ENCODE assay signal across 18 cellular contexts in genomic region chr16:61813339-61813738, GRCh38.
"Had no signal": no experiment of that assay in that cellular context is flagged by ENCODE, and none has a peak within 500 bp of the region (broad histone marks: within the 10 kb centered on the region; RNA-seq: fewer than 3 reads in every experiment).

No MANE protein-coding gene starts in this region.

- H3K4me3 ChIP-seq: left ventricle myocardium inferior, neural progenitor cell, prostate gland, thyroid gland, upper lobe of right lung had no signal

- H3K36me3 ChIP-seq: left ventricle myocardium inferior, neural progenitor cell, prostate gland, thyroid gland, upper lobe of right lung, WERI-Rb-1 had no signal

- ATAC-seq: activated CD8-positive, alpha-beta T cell treated with anti-CD3 and anti-CD28 coated beads, Interleukin-2, amount 10 ng/mL, durations not matched to agents 7 days and 5 days; foreskin keratinocyte; naive thymus-derived CD4-positive, alpha-beta T cell; upper lobe of right lung had no signal

- H3K27me3 ChIP-seq: foreskin keratinocyte, neural progenitor cell, thyroid gland, upper lobe of right lung had no signal

- H3K9me3 ChIP-seq: prostate gland, thyroid gland, upper lobe of right lung had no signal

- H3K9ac ChIP-seq: neural progenitor cell had no signal

- DNase-seq: activated CD4-positive, alpha-beta T cell treated with anti-CD3 and anti-CD28 coated beads for 1 hour; activated CD4-positive, alpha-beta T cell treated with anti-CD3 and anti-CD28 coated beads, Interleukin-2, amount 50 U/mL, for 1 hour; activated CD8-positive, alpha-beta T cell treated with anti-CD3 and anti-CD28 coated beads, Interleukin-2, amount 10 ng/mL, durations not matched to agents 7 days and 5 days; activated gamma-delta T cell treated with Interleukin-2 at 50 U/mL for 16 hours; anterior cingulate cortex; caudate nucleus; dermis blood vessel endothelial cell; effector CD8-positive, alpha-beta T cell; foreskin keratinocyte; left ventricle myocardium inferior; naive thymus-derived CD4-positive, alpha-beta T cell; stimulated activated CD4-positive, alpha-beta T cell treated with anti-CD3 and anti-CD28 coated beads, Interleukin-4, amount 100 ng/mL, for 24 hours; stimulated activated naive CD4-positive, alpha-beta T cell treated with Interleukin-2 at 50 U/mL for 16 hours; thyroid gland; upper lobe of right lung; WERI-Rb-1 had no signal

- H2AFZ ChIP-seq: neural progenitor cell had no signal

- H3K27ac ChIP-seq: foreskin keratinocyte, left ventricle myocardium inferior, neural progenitor cell, prostate gland, thyroid gland, upper lobe of right lung, WERI-Rb-1 had no signal

- H3K4me1 ChIP-seq: foreskin keratinocyte, left ventricle myocardium inferior, neural progenitor cell, prostate gland, thyroid gland, upper lobe of right lung had no signal

- H3K4me2 ChIP-seq: neural progenitor cell had no signal
